ENCODE assay signal across 8 cellular contexts in genomic region chr7:100894860-100895700, GRCh38. TPM values are rescaled to one million over a fixed set of nuclear protein-coding genes. Genes with fewer than 3 reads are reported as not detected.
DNase-seq lines count a peak whose midpoint lies in the region; ATAC-seq and TF ChIP-seq lines count a peak whose summit lies in the region.

No MANE protein-coding gene starts in this region.

- no peaks in the 10 kb centered on the region for H3K27me3 ChIP-seq in Caco-2 (replicated peaks; ENCODE audit: control insufficient read depth, insufficient read depth, low read length)

- peak; percentile 64 to 86 for DNase-seq in Caco-2
- peak; percentile 58 for DNase-seq in activated T-cell treated with anti-CD3 and anti-CD28 coated beads for 1 hour (ENCODE audit: low read depth)
- DNase-seq in fibroblast of mammary gland (ENCODE audit: low read depth) = no peak
- DNase-seq in neural crest cell (ENCODE audit: low read depth, low spot score) = peak; percentile 87
- DNase-seq in NCI-H774 (lab: John Stamatoyannopoulos, UW) = no peak

- TSS peak; percentile 61 for BruUV-seq in Caco-2 (replicated peaks; lab: Mats Ljungman, UMichigan)

- H3K9me3 Mint-ChIP-seq in Caco-2 (ENCODE audit: unreplicated experiment) = no peaks in the 10 kb centered on the region
- H3K9me3 Mint-ChIP-seq in neural crest cell = no peaks in the 10 kb centered on the region

- peaks cover 28% of the 10 kb centered on the region for H3K4me1 ChIP-seq in Caco-2

- no peak for TF ChIP-seq EP300 in Ishikawa (IDR thresholded peaks at IDR 0.05; ENCODE audit: borderline replicate concordance)

- no peaks in the 10 kb centered on the region for H3K36me3 ChIP-seq in Caco-2 (ENCODE audit: control insufficient read depth, insufficient read depth, low read length)

- intact Hi-C loops in Caco-2 (cut with micrococcal nuclease; ENCODE audit: unreplicated experiment) = loop anchor here (1.0 to 5.0 kb wide), 2 partner anchors 71 to 182 kb away; no protein-coding TSS in a partner anchor

- H3K4me3 Mint-ChIP-seq in Caco-2 (ENCODE audit: unreplicated experiment) = peak overlapping the region; percentile 100
- H3K4me3 Mint-ChIP-seq in neural crest cell = no peak overlapping the region

- ATAC-seq in esophagus mucosa (no peak), HG03097 (IDR thresholded peaks at IDR 0.05; ENCODE audit: low FRiP score, unreplicated experiment) (no peak)

- H3K4me3 ChIP-seq in Caco-2 (ENCODE audit: low read depth, low read length) (peak overlapping the region; percentile 50), fibroblast of mammary gland (ENCODE audit: control insufficient read depth, low read depth, low read length) (peak overlapping the region; percentile 23)

- peak; percentile 76 for TF ChIP-seq RAD21 in Ishikawa (IDR thresholded peaks at IDR 0.05; ENCODE audit: low read depth)

- H3K27me3 Mint-ChIP-seq in Caco-2 (ENCODE audit: insufficient read depth, unreplicated experiment) = no peaks in the 10 kb centered on the region
- peaks cover 63% of the 10 kb centered on the region for H3K27me3 Mint-ChIP-seq in neural crest cell (ENCODE audit: low read depth)

- peaks cover 42% of the 10 kb centered on the region for H3K4me1 Mint-ChIP-seq in Caco-2 (ENCODE audit: low read depth, unreplicated experiment)
- H3K4me1 Mint-ChIP-seq in neural crest cell = peaks cover 28% of the 10 kb centered on the region

- TF ChIP-seq CTCF in Caco-2 (IDR thresholded peaks at IDR 0.05; ENCODE audit: insufficient read depth in 1 of 2, low read depth in 1 of 2, low read length in 1 of 2, severe bottlenecking in 1 of 2, unreplicated experiment in 1 of 2) (peak; percentile 95 to 96), fibroblast of mammary gland (conservative IDR thresholded peaks at IDR 0.05; ENCODE audit: control insufficient read depth, insufficient read depth, low read depth, low read length) (peak; percentile 48), neural crest cell (conservative IDR thresholded peaks at IDR 0.05) (peak; percentile 92)

- no peaks in the 10 kb centered on the region for H3K9me3 ChIP-seq in Caco-2

- POLR2A ChIA-PET in Caco-2 (lab: Charles Lee) = interaction anchor here (0.7 to 1.4 kb wide), 2 partner anchors 71 to 120 kb away, joined by 3 to 4 read pairs; no protein-coding TSS in a partner anchor

- H3K36me3 Mint-ChIP-seq in Caco-2 (ENCODE audit: insufficient read depth, unreplicated experiment) = peaks cover 14% of the 10 kb centered on the region
- H3K36me3 Mint-ChIP-seq in neural crest cell (ENCODE audit: low read depth) = no peaks in the 10 kb centered on the region

- H3K27ac Mint-ChIP-seq in Caco-2 (ENCODE audit: unreplicated experiment) (no peak overlapping the region), neural crest cell (ENCODE audit: unreplicated experiment) (no peak overlapping the region)

- CTCF ChIA-PET in Caco-2 (lab: Charles Lee) = interaction anchor here (0.5 to 1.6 kb wide), 4 partner anchors 68 to 182 kb away, joined by 5 to 10 read pairs (median 8); partner anchors contain the start of gene EPHB4

TF ChIP-seq in Ishikawa, 13 proteins besides CTCF, POLR2A, EP300 and RAD21:
- TF ChIP-seq EGR1 (IDR thresholded peaks at IDR 0.05) (peak; percentile 18; the same call in 1 of the 2 replicates), TEAD4 (IDR thresholded peaks at IDR 0.05) (no peak), CREB1 (IDR thresholded peaks at IDR 0.05; ENCODE audit: low read depth) (no peak)

RNA-seq across cellular contexts. Expression of gene ACHE, which starts 0.6 kb away (rescaled TPM):
- total RNA-seq in Caco-2 (2022) (16.5 and 19.0 TPM in 2 replicates), neural crest cell (1.7 and 2.0 TPM in 2 replicates), esophagus mucosa (0.44 TPM)

RNA-seq across cellular contexts. Expression of gene UFSP1, which starts 5.6 kb away (rescaled TPM):
- total RNA-seq in Caco-2 (2022) = 4.6 and 5.3 TPM in 2 replicates
- total RNA-seq in neural crest cell = 4.4 and 4.6 TPM in 2 replicates
- total RNA-seq in esophagus mucosa = 2.1 TPM

RNA-seq across cellular contexts. Expression of gene SRRT, which starts 20.2 kb away (rescaled TPM):
- 211 and 243 TPM in 2 replicates for total RNA-seq in Caco-2 (2022)
- total RNA-seq in neural crest cell = 330 and 356 TPM in 2 replicates
- total RNA-seq in esophagus mucosa = 63.5 TPM

RNA-seq across cellular contexts. Expression of gene TRIP6, which starts 27.9 kb away (rescaled TPM):
- total RNA-seq in Caco-2 (2022) (66.6 and 75.5 TPM in 2 replicates), neural crest cell (34.8 and 39.7 TPM in 2 replicates), esophagus mucosa (61.1 TPM)

RNA-seq across cellular contexts. Expression of gene SLC12A9, which starts 42.6 kb away (rescaled TPM):
- total RNA-seq in Caco-2 (2022) (59.0 and 60.7 TPM in 2 replicates), neural crest cell (25.2 and 27.7 TPM in 2 replicates), esophagus mucosa (13.5 TPM)

Comparison
In these comparisons a context has a peak if more than half of its experiments do, and no peak if none do; other contexts are left out.
1. DNase-seq: peak in Caco-2 (2 of 2), activated T-cell treated with anti-CD3 and anti-CD28 coated beads for 1 hour (single experiment) and neural crest cell (single experiment); none in fibroblast of mammary gland (single experiment) and NCI-H774 (single experiment).
2. Peak in every context shown above with its lines, with median percentiles within 50 percentile points of each other: CTCF ChIP-seq.